Comparison of ENCODE assay signal across 8 cellular contexts in the genomic region with DNA sequence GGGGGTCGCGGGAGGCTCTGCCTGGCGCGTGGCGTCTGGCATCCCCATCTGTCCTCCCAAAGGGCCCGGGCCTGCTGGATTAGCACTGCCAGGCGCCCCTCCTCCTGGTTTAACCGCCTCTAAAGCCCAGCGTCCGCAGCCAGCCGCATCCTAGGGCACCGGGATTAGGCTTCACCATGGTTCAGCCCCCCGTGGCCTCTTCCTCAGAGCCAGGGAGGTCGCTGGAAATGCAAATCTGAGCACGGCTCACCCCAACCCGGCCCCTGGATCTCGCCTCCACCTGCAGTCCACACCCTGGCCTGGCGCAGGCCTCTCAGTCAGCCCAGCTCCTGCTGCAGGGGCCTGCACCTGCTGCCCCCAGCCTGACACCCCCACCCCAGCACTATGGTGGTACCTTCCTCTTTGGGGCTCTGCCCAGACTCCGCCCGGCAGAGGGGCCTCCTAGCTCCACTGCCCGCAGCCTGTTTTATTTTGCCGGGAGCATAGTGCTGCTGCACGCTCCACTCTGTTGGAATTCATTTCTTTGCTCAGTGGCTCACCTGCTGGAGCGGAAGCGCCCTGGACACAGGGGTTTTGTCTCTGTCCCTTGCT. TPM values are rescaled to one million over a fixed set of nuclear protein-coding genes. Genes with fewer than 3 reads are reported as not detected.
DNase-seq lines count a peak whose midpoint lies in the region; ATAC-seq and TF ChIP-seq lines count a peak whose summit lies in the region.

No MANE protein-coding gene starts in this region.

- H3K27me3 ChIP-seq in skeletal muscle satellite cell (ENCODE audit: control insufficient read depth, insufficient read depth, low read length), result no peaks in the 10 kb centered on the region

- peak overlapping the region; percentile 71 for H3K27ac ChIP-seq in OCI-LY7 (ENCODE audit: low read depth, low read length, poor library complexity, severe bottlenecking)

- H3K36me3 ChIP-seq in OCI-LY7 (ENCODE audit: insufficient read depth, low read length), result peaks cover 11% of the 10 kb centered on the region; the same call in 1 of the 2 replicates
- peaks cover 10% of the 10 kb centered on the region for H3K36me3 ChIP-seq in skeletal muscle satellite cell (ENCODE audit: insufficient read depth, low read length)

- H3K4me1 ChIP-seq in OCI-LY7 (ENCODE audit: insufficient read depth, low read length, poor library complexity, severe bottlenecking), result peaks cover 23% of the 10 kb centered on the region
- peaks cover 8% of the 10 kb centered on the region for H3K4me1 ChIP-seq in skeletal muscle satellite cell (ENCODE audit: control insufficient read depth, insufficient read depth, low read length)

- no TSS peak for BruUV-seq in OCI-LY7 (replicated peaks; lab: Mats Ljungman, UMichigan)

- no peaks in the 10 kb centered on the region for H3K9me3 ChIP-seq in OCI-LY7 (ENCODE audit: low read length)
- no peaks in the 10 kb centered on the region for H3K9me3 ChIP-seq in skeletal muscle satellite cell (replicated peaks; ENCODE audit: low read length)

- H2AFZ ChIP-seq in OCI-LY7 (ENCODE audit: low read length), result peak overlapping the region; percentile 67

- peak; percentile 60 for DNase-seq in 8988T
- peak; percentile 89 for DNase-seq in OCI-LY7 (ENCODE audit: low spot score)
- DNase-seq in foreskin fibroblast, result peak in 1 of 2 donors; percentile 47
- DNase-seq in activated CD4-positive, CD25-positive, alpha-beta regulatory T cell treated with anti-CD3 and anti-CD28 coated beads, Interleukin-2, amount 50 U/mL, for 72 hours, result no peak
- DNase-seq in left lobe of liver (ENCODE audit: low spot score), result no peak

- H3K4me2 ChIP-seq in OCI-LY7 (ENCODE audit: low read length) (peak overlapping the region; percentile 93), skeletal muscle satellite cell (ENCODE audit: low read length) (peak overlapping the region; percentile 52)

- no peak overlapping the region for H3K9ac ChIP-seq in skeletal muscle satellite cell (ENCODE audit: low read depth, low read length)

- POLR2A ChIA-PET in OCI-LY7 (lab: Charles Lee), result interaction anchor here (0.7 to 1.4 kb wide), 3 partner anchors 13 to 43 kb away, joined by 3 to 5 read pairs (median 3); a partner anchor contains a TSS

- H3K9me2 ChIP-seq in OCI-LY7 (ENCODE audit: insufficient read depth, low read length), result no peaks in the 10 kb centered on the region

- H4K20me1 ChIP-seq in OCI-LY7 (ENCODE audit: insufficient read depth, low read length), result no peaks in the 10 kb centered on the region

- H3K4me3 ChIP-seq in OCI-LY7 (ENCODE audit: low read depth, low read length, poor library complexity, severe bottlenecking), result peak overlapping the region; percentile 66
- peak overlapping the region; percentile 14 to 35 for H3K4me3 ChIP-seq in foreskin fibroblast (ENCODE audit: low read depth in 1 of 2, low read length in 2 of 2)
- peak overlapping the region; percentile 34 for H3K4me3 ChIP-seq in skeletal muscle satellite cell (ENCODE audit: low read length)

- CTCF ChIA-PET in OCI-LY7 (lab: Charles Lee; ENCODE audit: unreplicated experiment), result no interaction called here

- ATAC-seq in GM18505 (IDR thresholded peaks at IDR 0.05; ENCODE audit: unreplicated experiment), result no peak
- no peak for ATAC-seq in HG03097 (IDR thresholded peaks at IDR 0.05; ENCODE audit: low FRiP score, unreplicated experiment)
- no peak for ATAC-seq in left lobe of liver

- intact Hi-C loops in OCI-LY7 (cut with micrococcal nuclease; ENCODE audit: unreplicated experiment), result loop anchor here (1.0 kb wide), 3 partner anchors 13 to 44 kb away; a partner anchor contains a TSS

- H3K79me2 ChIP-seq in OCI-LY7 (ENCODE audit: insufficient read depth, low read depth, low read length), result no peaks in the 10 kb centered on the region

- peak; percentile 17 for TF ChIP-seq POLR2A in GM18505 (IDR thresholded peaks at IDR 0.05; ENCODE audit: borderline replicate concordance, extremely low read depth, insufficient read depth, insufficient read length)

- TF ChIP-seq CTCF in OCI-LY7 (conservative IDR thresholded peaks at IDR 0.05; ENCODE audit: low read length) (no peak), foreskin fibroblast (IDR thresholded peaks at IDR 0.05; ENCODE audit: low read depth, low read length) (no peak)

RNA-seq across cellular contexts. Expression of a gene that starts 13.2 kb away (rescaled TPM):
- total RNA-seq in OCI-LY7 (2014; rRNA removed; shearing (Covaris generic)), result 12.7 and 14.0 TPM in 2 replicates
- total RNA-seq in OCI-LY7 (2022) (24.6 and 28.6 TPM in 2 replicates), left lobe of liver (0.18 TPM)
- total RNA-seq in skeletal muscle satellite cell (2012; rRNA removed), result 2.0 and 3.3 TPM in 2 replicates

RNA-seq across cellular contexts. Expression of a gene that starts 43.9 kb away (rescaled TPM):
- total RNA-seq in OCI-LY7 (2014; rRNA removed; shearing (Covaris generic)), result 44.8 and 49.2 TPM in 2 replicates
- total RNA-seq in OCI-LY7 (2022), result 61.3 and 72.7 TPM in 2 replicates
- total RNA-seq in skeletal muscle satellite cell (2012; rRNA removed), result 40.0 and 61.6 TPM in 2 replicates
- total RNA-seq in left lobe of liver, result 34.6 TPM

Comparison
In these comparisons a context has a peak if more than half of its experiments do, and no peak if none do; other contexts are left out.
1. DNase-seq: peak in 8988T (single experiment) and OCI-LY7 (single experiment); none in activated CD4-positive, CD25-positive, alpha-beta regulatory T cell treated with anti-CD3 and anti-CD28 coated beads, Interleukin-2, amount 50 U/mL, for 72 hours (single experiment) and left lobe of liver (single experiment).
2. RNA of a gene that starts 13.2 kb away (total RNA-seq): 12.7 to 28.6 TPM in OCI-LY7; 0.18 TPM in left lobe of liver (single experiment); every median in the first group is over 10 times any median in the second.
3. Peak in every context shown above with its lines, with median percentiles within 50 percentile points of each other: H3K4me3 ChIP-seq.